Comparison of ENCODE assay signal across 25 cellular contexts in the genomic region with DNA sequence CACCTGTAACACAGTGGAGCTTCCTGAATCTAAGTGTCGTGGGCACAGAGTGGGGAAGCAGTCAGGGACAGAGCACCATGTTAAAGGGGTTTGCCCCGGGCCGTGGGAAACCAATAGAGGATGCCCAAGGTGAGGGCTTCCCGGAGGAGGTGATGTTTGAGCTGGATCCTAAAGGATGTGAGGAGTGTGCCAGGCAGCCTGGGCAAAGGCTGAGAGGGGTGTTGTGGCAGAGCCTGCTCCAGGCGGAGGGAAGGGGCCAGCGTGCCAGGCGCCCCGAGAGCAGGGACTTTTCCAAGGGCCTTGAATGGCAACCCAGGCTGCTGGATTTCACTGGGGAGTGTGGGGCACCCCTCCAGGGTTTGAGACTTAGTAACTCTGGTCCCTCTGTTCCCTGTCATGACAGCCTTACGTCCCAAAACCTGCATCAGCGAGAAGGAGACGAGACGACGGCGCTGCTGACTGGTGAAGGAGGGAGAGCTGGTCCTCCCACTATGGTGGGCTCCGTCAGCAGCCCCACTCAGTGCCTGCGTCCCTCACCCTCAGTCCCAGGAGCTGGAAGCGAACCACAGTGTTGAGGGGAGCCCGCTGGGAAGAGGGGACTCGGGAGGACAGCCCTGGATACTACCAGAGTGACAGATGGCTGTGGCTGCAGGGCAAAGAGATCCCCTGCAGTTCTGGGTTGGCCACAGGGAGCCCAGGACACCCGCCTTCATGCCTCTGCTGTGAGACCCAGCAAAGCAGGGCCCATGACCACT.
DNase-seq lines count a peak whose midpoint lies in the region; ATAC-seq, FAIRE-seq and TF ChIP-seq lines count a peak whose summit lies in the region.
"Had no signal": no experiment of that assay in that cellular context is flagged by ENCODE, and none has a peak within 500 bp of the region (broad histone marks: within the 10 kb centered on the region; RNA-seq: fewer than 3 reads in every experiment).

No MANE protein-coding gene starts in this region.

- peaks cover 0 to 27% of the 10 kb centered on the region in 2 experiments; a peak in 1 of 4 replicates for H3K4me1 ChIP-seq in SK-N-SH (ENCODE audit: control insufficient read depth in 1 of 2, insufficient read depth in 2 of 2, low read depth in 1 of 2, low read length in 1 of 2)
- H3K4me1 ChIP-seq in kidney (ENCODE audit: control insufficient read depth in 1 of 2, insufficient read depth in 1 of 2, low read depth in 1 of 2, low read length in 2 of 2) = no peaks in the 10 kb centered on the region
- H3K4me1 ChIP-seq in spleen = no peaks in the 10 kb centered on the region
- H3K4me1 ChIP-seq: Caco-2 had no signal

- H3K9me3 ChIP-seq in SK-N-SH (no peaks in the 10 kb centered on the region), kidney (ENCODE audit: control insufficient read depth in 1 of 2, low read length in 2 of 2) (no peaks in the 10 kb centered on the region), spleen (no peaks in the 10 kb centered on the region)
- H3K9me3 ChIP-seq: Caco-2 had no signal

- H3K27ac ChIP-seq in SK-N-SH (ENCODE audit: low read depth in 2 of 2, low read length in 1 of 2) = no peak overlapping the region; a peak in 1 of 4 replicates
- peak overlapping the region; percentile 40 for H3K27ac ChIP-seq in caudate nucleus (ENCODE audit: low read depth, low read length)
- H3K27ac ChIP-seq in kidney (ENCODE audit: low read depth in 2 of 2, low read length in 2 of 2) = no peak overlapping the region
- no peak overlapping the region for H3K27ac ChIP-seq in spleen
- H3K27ac ChIP-seq: 22Rv1, C4-2B had no signal

- TF ChIP-seq CTCF in SK-N-SH (IDR thresholded peaks at IDR 0.05) (no peak), kidney (IDR thresholded peaks at IDR 0.05; ENCODE audit: borderline replicate concordance, extremely low read depth, insufficient read depth) (no peak), spleen (IDR thresholded peaks at IDR 0.05 in 8 of 11, conservative IDR thresholded peaks at IDR 0.05 in 3 of 11) (no peak)

- H3K9me2 ChIP-seq in SK-N-SH = no peaks in the 10 kb centered on the region

- no peak for TF ChIP-seq RAD21 in SK-N-SH (IDR thresholded peaks at IDR 0.05; ENCODE audit: low read length)

- no peak for FAIRE-seq in kidney (lab: Jason Lieb, UNC)
- FAIRE-seq: GM12891, H54 had no signal

- H3K36me3 ChIP-seq in SK-N-SH (replicated peaks in 1 of 2; ENCODE audit: control insufficient read depth in 1 of 2, insufficient read depth in 2 of 2, low read length in 1 of 2) (peaks cover 0 to 9% of the 10 kb centered on the region in 2 experiments), kidney (ENCODE audit: control insufficient read depth in 1 of 2, insufficient read depth in 2 of 2, low read length in 2 of 2) (peaks cover 0 to 4% of the 10 kb centered on the region in 2 donors), spleen (peaks cover 0 to 65% (median 9%) of the 10 kb centered on the region in 6 donors)

- H3K4me3 ChIP-seq in SK-N-SH (ENCODE audit: low read depth in 2 of 2, low read length in 1 of 2) (no peak overlapping the region), kidney (ENCODE audit: low read length in 2 of 2) (no peak overlapping the region), spleen (no peak overlapping the region)

- H3K9ac ChIP-seq in SK-N-SH (no peak overlapping the region), kidney (ENCODE audit: low read length in 2 of 2) (no peak overlapping the region)

- no peaks in the 10 kb centered on the region for H3F3A ChIP-seq in SK-N-SH (replicated peaks; ENCODE audit: insufficient read depth)

- no peak for TF ChIP-seq EP300 in SK-N-SH (IDR thresholded peaks at IDR 0.05; ENCODE audit: borderline replicate concordance in 1 of 2, low read depth in 1 of 2, low read length in 1 of 2)

- intact Hi-C loops in kidney (cut with DNase I) = no loop called here
- intact Hi-C loops in spleen (cut with DNase I; ENCODE audit: low total_unique reads) = no loop called here

- POLR2A ChIA-PET in SK-N-SH (lab: Yijun Ruan, JAX) = no interaction called here

- 96% methylated on average over 12 of the region's 20 CpGs for WGBS in SK-N-SH (ENCODE audit: low lambda C conversion rate)
- 89 to 97% (median 93%) methylated on average over 19 to 20 of the region's 20 CpGs for whole genome bisulfite sequencing in spleen, 5 donors

- H3K4me2 ChIP-seq in SK-N-SH = no peak overlapping the region

- no peak overlapping the region for H2AFZ ChIP-seq in SK-N-SH (ENCODE audit: low read depth)

- H3K79me2 ChIP-seq in SK-N-SH (ENCODE audit: insufficient read depth) = no peaks in the 10 kb centered on the region

- H4K20me1 ChIP-seq in SK-N-SH (ENCODE audit: insufficient read depth) = no peaks in the 10 kb centered on the region

- CTCF ChIA-PET in SK-N-SH (lab: Yijun Ruan, JAX) = interaction anchor here (0.8 to 7.9 kb wide), 11 partner anchors 12 to 293 kb away, joined by 3 to 67 read pairs (median 10); no protein-coding TSS in a partner anchor

- ATAC-seq in SK-N-SH treated with all-trans-retinoic acid at 6 μM for 48 hours = no peak
- no peak for ATAC-seq in GM21528 (IDR thresholded peaks at IDR 0.05; ENCODE audit: low FRiP score, unreplicated experiment)
- no peak for ATAC-seq in GM18868 (IDR thresholded peaks at IDR 0.05; ENCODE audit: unreplicated experiment)
- ATAC-seq: CD8-positive, alpha-beta T cell; PC-3 had no signal

- TF ChIP-seq POLR2A in spleen (IDR thresholded peaks at IDR 0.05) = no peak

- H3K27me3 ChIP-seq in SK-N-SH (ENCODE audit: insufficient read depth) = no peaks in the 10 kb centered on the region
- no peaks in the 10 kb centered on the region for H3K27me3 ChIP-seq in spleen (replicated peaks in 1 of 7)

- DNase-seq in SK-N-SH (peak; percentile 54), caudate nucleus (lab: John Stamatoyannopoulos, UW) (peak in 1 of 61 donors; percentile 34), kidney (peak; percentile 74), spleen (peak; percentile 51), NCI-H187 (lab: John Stamatoyannopoulos, UW) (no peak)
- DNase-seq: Caco-2; CD8-positive, alpha-beta T cell; GF-D8; Kasumi-1; NCI-H1092 treated with DMSO at 0.1 percent for 48 hours; NCI-H1436; NCI-H187 treated with DMSO at 0.1 percent for 48 hours; NCI-H2107; NCI-H446; NCI-H524 treated with DMSO at 0.1 percent for 48 hours; NCI-H774; PC-3; SHP77 had no signal

TF ChIP-seq in SK-N-SH, 30 proteins besides CTCF, POLR2A, EP300 and RAD21 (continues in another document):
- TF ChIP-seq POLR2AphosphoS5 (IDR thresholded peaks at IDR 0.05; ENCODE audit: low read depth, low read length) (no peak), ZBTB33 (IDR thresholded peaks at IDR 0.05; ENCODE audit: borderline replicate concordance, low read depth) (no peak), MXI1 (IDR thresholded peaks at IDR 0.05; ENCODE audit: low read depth, low read length) (no peak), USF1 (IDR thresholded peaks at IDR 0.05; ENCODE audit: borderline replicate concordance, low read depth) (no peak), FOXM1 (IDR thresholded peaks at IDR 0.05; ENCODE audit: low read depth) (no peak), GABPA (IDR thresholded peaks at IDR 0.05; ENCODE audit: low read depth) (no peak)

TF ChIP-seq in SK-N-SH treated with all-trans-retinoic acid at 6 μM for 48 hours, 23 proteins besides CTCF, POLR2A, EP300 and RAD21 (continues in another document):
- TF ChIP-seq, protein P1, sequence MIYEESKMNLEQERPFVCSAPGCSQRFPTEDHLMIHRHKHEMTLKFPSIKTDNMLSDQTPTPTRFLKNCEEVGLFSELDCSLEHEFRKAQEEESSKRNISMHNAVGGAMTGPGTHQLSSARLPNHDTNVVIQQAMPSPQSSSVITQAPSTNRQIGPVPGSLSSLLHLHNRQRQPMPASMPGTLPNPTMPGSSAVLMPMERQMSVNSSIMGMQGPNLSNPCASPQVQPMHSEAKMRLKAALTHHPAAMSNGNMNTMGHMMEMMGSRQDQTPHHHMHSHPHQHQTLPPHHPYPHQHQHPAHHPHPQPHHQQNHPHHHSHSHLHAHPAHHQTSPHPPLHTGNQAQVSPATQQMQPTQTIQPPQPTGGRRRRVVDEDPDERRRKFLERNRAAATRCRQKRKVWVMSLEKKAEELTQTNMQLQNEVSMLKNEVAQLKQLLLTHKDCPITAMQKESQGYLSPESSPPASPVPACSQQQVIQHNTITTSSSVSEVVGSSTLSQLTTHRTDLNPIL (CRISPR knock-in tag; IDR thresholded peaks at IDR 0.05; ENCODE audit: low read depth) = no peak
- TF ChIP-seq TSHZ2 (CRISPR knock-in tag; IDR thresholded peaks at IDR 0.05) = no peak
- TF ChIP-seq TCF4 (CRISPR knock-in tag; IDR thresholded peaks at IDR 0.05; ENCODE audit: borderline replicate concordance) = no peak
- no peak for TF ChIP-seq BACH2 (CRISPR knock-in tag; IDR thresholded peaks at IDR 0.05; ENCODE audit: borderline replicate concordance)
- no peak for TF ChIP-seq ZFP3 (CRISPR knock-in tag; IDR thresholded peaks at IDR 0.05)
- TF ChIP-seq ZNF70 (CRISPR knock-in tag; IDR thresholded peaks at IDR 0.05) = no peak
- TF ChIP-seq TOX (CRISPR knock-in tag; IDR thresholded peaks at IDR 0.05; ENCODE audit: borderline replicate concordance) = no peak
- TF ChIP-seq ZC3H10 (CRISPR knock-in tag; IDR thresholded peaks at IDR 0.05) = no peak

Comparison
In these comparisons a context has a peak if more than half of its experiments do, and no peak if none do; other contexts are left out.
1. DNase-seq: peak in SK-N-SH (single experiment), kidney (single experiment) and spleen (single experiment); none in NCI-H187 (0 of 2).